8 cellular contexts compared by ENCODE assay signal in genomic region chrX:49922291-49923241, GRCh38. TPM values are rescaled to one million over a fixed set of nuclear protein-coding genes. Genes with fewer than 3 reads are reported as not detected.
A peak's percentile ranks its signal among the peaks of the same experiment; 100 is the strongest.
DNase-seq lines count a peak whose midpoint lies in the region; ATAC-seq and TF ChIP-seq lines count a peak whose summit lies in the region.

CLCN5 (plus strand) TSS chrX:49922596; CDS start chrX:49925299, 2,703 bp downstream.

- TF ChIP-seq RAD21 in liver (IDR thresholded peaks at IDR 0.05), result no peak

- H3K9ac ChIP-seq in liver (ENCODE audit: low read depth in 1 of 2, low read length in 2 of 2), result peak within 1 kb of the TSS; percentile 35 to 54

- peaks cover 0 to 17% (median 5%) of the 10 kb centered on the region in 4 donors for H3K4me1 ChIP-seq in liver (ENCODE audit: control insufficient read depth in 4 of 4, insufficient read depth in 4 of 4, low read length in 3 of 4)

- peak within 1 kb of the TSS; percentile 21 to 90 (median 37) for H3K4me3 ChIP-seq in liver (ENCODE audit: low read depth in 1 of 3, low read length in 3 of 3)

- no peaks in the 10 kb centered on the region for H3K27me3 ChIP-seq in liver (ENCODE audit: control insufficient read depth in 4 of 4, insufficient read depth in 4 of 4, low read length in 3 of 4)

- H3K36me3 ChIP-seq in liver (ENCODE audit: control insufficient read depth in 4 of 4, insufficient read depth in 3 of 4, low read depth in 1 of 4, low read length in 3 of 4), result no peaks in the 10 kb centered on the region

- peak within 1 kb of the TSS; percentile 85 for H3K27ac ChIP-seq in C4-2B
- H3K27ac ChIP-seq in liver (ENCODE audit: low read depth in 1 of 2, low read length in 2 of 2), result peak within 1 kb of the TSS; percentile 54 to 76

- ATAC-seq in GM19395 (IDR thresholded peaks at IDR 0.05; ENCODE audit: unreplicated experiment) (peak; percentile 89), HG03558 (IDR thresholded peaks at IDR 0.05; ENCODE audit: extremely low read depth, unreplicated experiment) (peak; percentile 85)

- no peak for TF ChIP-seq CTCF in C4-2B (conservative IDR thresholded peaks at IDR 0.05)
- no peak for TF ChIP-seq CTCF in liver (IDR thresholded peaks at IDR 0.05; ENCODE audit: low read depth, low read length, missing input control)

- DNase-seq in NCI-H748 (lab: John Stamatoyannopoulos, UW; ENCODE audit: unreplicated experiment) (peak; percentile 96), dermis microvascular lymphatic vessel endothelial cell (ENCODE audit: low read depth in 2 of 2) (peak; percentile 88 to 95)
- DNase-seq in activated CD4-positive, alpha-beta T cell treated with anti-CD3 and anti-CD28 coated beads, Interleukin-2, amount 50 U/mL, for 4 hours, result peak; percentile 90 to 92
- peak; percentile 92 for DNase-seq in stimulated activated CD4-positive, alpha-beta T cell treated with anti-CD3 and anti-CD28 coated beads, Interleukin-4, amount 100 ng/mL, for 1 hour

- WGBS in liver, result under 1% methylated on average over 83 of the region's 83 CpGs

- no peaks in the 10 kb centered on the region for H3K9me3 ChIP-seq in liver (ENCODE audit: control insufficient read depth in 4 of 4, low read length in 3 of 4)

TF ChIP-seq in liver, 16 proteins besides CTCF, POLR2A, EP300 and RAD21:
- TF ChIP-seq TAF1 (conservative IDR thresholded peaks at IDR 0.05) (no peak), ZBTB33 (IDR thresholded peaks at IDR 0.05) (peak; percentile 36), REST (IDR thresholded peaks at IDR 0.05) (peak; percentile 28), HNF4G (IDR thresholded peaks at IDR 0.05) (no peak), NR2F2 (IDR thresholded peaks at IDR 0.05) (no peak), SP1 (IDR thresholded peaks at IDR 0.05) (no peak), YY1 (IDR thresholded peaks at IDR 0.05) (peak; percentile 94)

RNA-seq across cellular contexts. Expression of gene CLCN5, which starts in this region (rescaled TPM):
- total RNA-seq in dermis microvascular lymphatic vessel endothelial cell (6.2 and 11.4 TPM in 2 replicates), liver (10 to 100 TPM; 22.3 to 56.1 TPM)
- polyA plus RNA-seq in liver, result 1 to 10 TPM; 5.6 to 6.9 TPM

Comparison
In these comparisons a context has a peak if more than half of its experiments do, and no peak if none do; other contexts are left out.
1. Peak in every context shown above with its lines: DNase-seq, ATAC-seq, H3K4me3 ChIP-seq and H3K27ac ChIP-seq.